In genomic region chr5:179233909-179234562, GRCh38 we compare ENCODE assay signal across 19 cellular contexts.
DNase-seq lines count a peak whose midpoint lies in the region; ATAC-seq and TF ChIP-seq lines count a peak whose summit lies in the region.
"Had no signal": no experiment of that assay in that cellular context is flagged by ENCODE, and none has a peak within 500 bp of the region (broad histone marks: within the 10 kb centered on the region; RNA-seq: fewer than 3 reads in every experiment).

No MANE protein-coding gene starts in this region.

- peak; percentile 40 for DNase-seq in activated CD8-positive, alpha-beta memory T cell treated with anti-CD3 and anti-CD28 coated beads for 24 hours
- DNase-seq in activated CD8-positive, alpha-beta memory T cell treated with anti-CD3 and anti-CD28 coated beads, Interleukin-2, amount 10 ng/mL, durations not matched to agents 7 days and 5 days = no peak
- DNase-seq in GM23338 (ENCODE audit: low spot score) = no peak
- DNase-seq in endodermal cell = peak; percentile 46
- DNase-seq in osteocyte (ENCODE audit: extremely low spot score, unreplicated experiment) = peak; percentile 79
- DNase-seq in esophagus muscularis mucosa (ENCODE audit: extremely low spot score) = no peak
- DNase-seq in glomerular visceral epithelial cell (ENCODE audit: extremely low spot score) = no peak
- DNase-seq: 8988T; CD8-positive, alpha-beta T cell; DMS79 treated with DMSO at 0.1 percent for 48 hours; KG1; NCI-H1436 treated with DMSO at 0.1 percent for 48 hours; NCI-H2081; NCI-H510A treated with DMSO at 0.1 percent for 48 hours; NCI-H82; PC-9 had no signal

- no peaks in the 10 kb centered on the region for H3K9me2 ChIP-seq in GM23338 (ENCODE audit: insufficient read depth)

- H3K27me3 Mint-ChIP-seq in activated CD8-positive, alpha-beta memory T cell treated with anti-CD3 and anti-CD28 coated beads, Interleukin-2, amount 10 ng/mL, durations not matched to agents 7 days and 5 days = no peaks in the 10 kb centered on the region
- peaks cover 6% of the 10 kb centered on the region for H3K27me3 Mint-ChIP-seq in GM23338 (ENCODE audit: insufficient read depth, low read depth, poor library complexity)
- H3K27me3 Mint-ChIP-seq in endodermal cell (ENCODE audit: insufficient read depth) = no peaks in the 10 kb centered on the region
- H3K27me3 Mint-ChIP-seq in osteocyte (ENCODE audit: unreplicated experiment) = no peaks in the 10 kb centered on the region

- no peaks in the 10 kb centered on the region for H3K4me1 Mint-ChIP-seq in activated CD8-positive, alpha-beta memory T cell treated with anti-CD3 and anti-CD28 coated beads, Interleukin-2, amount 10 ng/mL, durations not matched to agents 7 days and 5 days
- H3K4me1 Mint-ChIP-seq in GM23338 (peaks cover 23% of the 10 kb centered on the region), endodermal cell (peaks cover 15% of the 10 kb centered on the region), osteocyte (ENCODE audit: unreplicated experiment) (no peaks in the 10 kb centered on the region)

- no peak overlapping the region for H3K4me3 Mint-ChIP-seq in activated CD8-positive, alpha-beta memory T cell treated with anti-CD3 and anti-CD28 coated beads, Interleukin-2, amount 10 ng/mL, durations not matched to agents 7 days and 5 days
- H3K4me3 Mint-ChIP-seq in GM23338 (no peak overlapping the region), endodermal cell (no peak overlapping the region), osteocyte (ENCODE audit: unreplicated experiment) (no peak overlapping the region)
- H3K4me3 Mint-ChIP-seq: CD8-positive, alpha-beta T cell had no signal

- no peak for ATAC-seq in activated CD8-positive, alpha-beta memory T cell treated with anti-CD3 and anti-CD28 coated beads, Interleukin-2, amount 10 ng/mL, durations not matched to agents 7 days and 5 days
- ATAC-seq in GM23338 = no peak; the same call in 2 of the 3 replicates
- ATAC-seq in GM18873 (IDR thresholded peaks at IDR 0.05; ENCODE audit: low FRiP score, unreplicated experiment) = no peak
- ATAC-seq: CD8-positive, alpha-beta T cell; HepG2 had no signal

- H3F3A ChIP-seq in GM23338 (replicated peaks; ENCODE audit: low read depth) = no peaks in the 10 kb centered on the region

- H3K27ac ChIP-seq in GM23338 (ENCODE audit: low read depth) = no peak overlapping the region
- no peak overlapping the region for H3K27ac ChIP-seq in endodermal cell (ENCODE audit: low read depth, low read length)
- H3K27ac ChIP-seq in esophagus muscularis mucosa (replicated peaks in 1 of 4) = no peak overlapping the region
- H3K27ac ChIP-seq: BLaER1, PC-9 had no signal

- no peaks in the 10 kb centered on the region for H3K36me3 Mint-ChIP-seq in activated CD8-positive, alpha-beta memory T cell treated with anti-CD3 and anti-CD28 coated beads, Interleukin-2, amount 10 ng/mL, durations not matched to agents 7 days and 5 days
- H3K36me3 Mint-ChIP-seq in GM23338 (ENCODE audit: low read depth) (peaks cover 8% of the 10 kb centered on the region; the same call in 2 of the 3 replicates), endodermal cell (ENCODE audit: low read depth) (no peaks in the 10 kb centered on the region), osteocyte (ENCODE audit: unreplicated experiment) (no peaks in the 10 kb centered on the region)
- H3K36me3 Mint-ChIP-seq: CD8-positive, alpha-beta T cell had no signal

- H3K9ac ChIP-seq in endodermal cell (ENCODE audit: extremely low read depth, low read length, poor library complexity, severe bottlenecking) = no peak overlapping the region
- H3K9ac ChIP-seq: BLaER1 had no signal

- no peak overlapping the region for H3K4me2 ChIP-seq in GM23338
- H3K4me2 ChIP-seq: BLaER1, PC-9 had no signal

- H3K36me3 ChIP-seq in GM23338 (ENCODE audit: insufficient read depth) = no peaks in the 10 kb centered on the region
- H3K36me3 ChIP-seq in endodermal cell (ENCODE audit: control insufficient read depth, insufficient read depth, low read length) = no peaks in the 10 kb centered on the region
- no peaks in the 10 kb centered on the region for H3K36me3 ChIP-seq in esophagus muscularis mucosa
- H3K36me3 ChIP-seq: BLaER1 had no signal

- CTCF ChIA-PET in activated CD8-positive, alpha-beta memory T cell treated with anti-CD3 and anti-CD28 coated beads, Interleukin-2, amount 10 ng/mL, durations not matched to agents 7 days and 5 days (lab: Charles Lee) = no interaction called here

- no peak overlapping the region for H2AFZ ChIP-seq in GM23338
- H2AFZ ChIP-seq: PC-9 had no signal

- H3K27me3 ChIP-seq in GM23338 (ENCODE audit: insufficient read depth) (no peaks in the 10 kb centered on the region), endodermal cell (ENCODE audit: control insufficient read depth, insufficient read depth, low read length, poor library complexity, severe bottlenecking) (no peaks in the 10 kb centered on the region), esophagus muscularis mucosa (peaks cover 0 to 4% (median 0%) of the 10 kb centered on the region in 4 donors)
- H3K27me3 ChIP-seq: BLaER1 had no signal

- TF ChIP-seq POLR2A in esophagus muscularis mucosa (IDR thresholded peaks at IDR 0.05; ENCODE audit: low read depth) = no peak

- TF ChIP-seq EP300 in esophagus muscularis mucosa (IDR thresholded peaks at IDR 0.05) = no peak

- H3K9me3 ChIP-seq in endodermal cell (ENCODE audit: control insufficient read depth, low read length) = peaks cover 13% of the 10 kb centered on the region
- no peaks in the 10 kb centered on the region for H3K9me3 ChIP-seq in esophagus muscularis mucosa

- no peaks in the 10 kb centered on the region for H3K9me3 Mint-ChIP-seq in activated CD8-positive, alpha-beta memory T cell treated with anti-CD3 and anti-CD28 coated beads, Interleukin-2, amount 10 ng/mL, durations not matched to agents 7 days and 5 days (ENCODE audit: low read depth)
- H3K9me3 Mint-ChIP-seq in GM23338 = peaks cover 13% of the 10 kb centered on the region
- H3K9me3 Mint-ChIP-seq in endodermal cell = peaks cover 20% of the 10 kb centered on the region
- H3K9me3 Mint-ChIP-seq in osteocyte (ENCODE audit: unreplicated experiment) = peaks cover 23% of the 10 kb centered on the region
- H3K9me3 Mint-ChIP-seq: CD8-positive, alpha-beta T cell had no signal

- intact Hi-C loops in esophagus muscularis mucosa (cut with DNase I) = no loop called here

- no peak overlapping the region for H3K4me3 ChIP-seq in GM23338
- no peak overlapping the region for H3K4me3 ChIP-seq in endodermal cell (ENCODE audit: low read length)
- H3K4me3 ChIP-seq in esophagus muscularis mucosa = no peak overlapping the region
- H3K4me3 ChIP-seq: BLaER1, PC-9 had no signal

- no peak for TF ChIP-seq CTCF in GM23338 (conservative IDR thresholded peaks at IDR 0.05; ENCODE audit: low read depth in 2 of 2)
- TF ChIP-seq CTCF in endodermal cell (conservative IDR thresholded peaks at IDR 0.05) = no peak
- TF ChIP-seq CTCF in osteocyte (IDR thresholded peaks at IDR 0.05) = no peak
- TF ChIP-seq CTCF in esophagus muscularis mucosa (IDR thresholded peaks at IDR 0.05) = no peak

- H3K4me1 ChIP-seq in GM23338 (ENCODE audit: insufficient read depth) (peaks cover 5% of the 10 kb centered on the region; the same call in 1 of the 2 replicates), endodermal cell (ENCODE audit: control insufficient read depth, insufficient read depth, low read length) (no peaks in the 10 kb centered on the region), esophagus muscularis mucosa (no peaks in the 10 kb centered on the region)

- WGBS in endodermal cell (ENCODE audit: insufficient coverage in 1 of 2, insufficient read length in 1 of 2), 2 experiments = 85 to 88% methylated on average over 4 to 12 of the region's 12 CpGs
- 75% methylated on average over 12 of the region's 12 CpGs for WGBS in esophagus muscularis mucosa

- no peaks in the 10 kb centered on the region for H3K79me2 ChIP-seq in GM23338 (replicated peaks; ENCODE audit: insufficient read depth)

- no peak overlapping the region for H3K27ac Mint-ChIP-seq in activated CD8-positive, alpha-beta memory T cell treated with anti-CD3 and anti-CD28 coated beads, Interleukin-2, amount 10 ng/mL, durations not matched to agents 7 days and 5 days
- H3K27ac Mint-ChIP-seq in GM23338 (peak overlapping the region; percentile 65; the same call in 1 of the 2 replicates), endodermal cell (peak overlapping the region; percentile 35), osteocyte (ENCODE audit: unreplicated experiment) (no peak overlapping the region)
- H3K27ac Mint-ChIP-seq: CD8-positive, alpha-beta T cell had no signal

- H4K20me1 ChIP-seq in GM23338 (replicated peaks; ENCODE audit: insufficient read depth) = no peaks in the 10 kb centered on the region
- H4K20me1 ChIP-seq: BLaER1 had no signal

TF ChIP-seq in GM23338, 12 proteins besides CTCF, POLR2A, EP300 and RAD21 (continues in another document):
- TF ChIP-seq CREB1 (CRISPR knock-in tag; IDR thresholded peaks at IDR 0.05; ENCODE audit: low read depth) (no peak), STAT1 (IDR thresholded peaks at IDR 0.05; ENCODE audit: unreplicated experiment) (no peak), JUNB (IDR thresholded peaks at IDR 0.05; ENCODE audit: unreplicated experiment) (no peak), ZNF114 (CRISPR knock-in tag; IDR thresholded peaks at IDR 0.05) (no peak), EZH2phosphoT487 (IDR thresholded peaks at IDR 0.05; ENCODE audit: unreplicated experiment) (no peak)

Comparison
In these comparisons a context has a peak if more than half of its experiments do, and no peak if none do; other contexts are left out.
1. DNase-seq: peak in activated CD8-positive, alpha-beta memory T cell treated with anti-CD3 and anti-CD28 coated beads for 24 hours (single experiment), endodermal cell (single experiment) and osteocyte (single experiment); none in activated CD8-positive, alpha-beta memory T cell treated with anti-CD3 and anti-CD28 coated beads, Interleukin-2, amount 10 ng/mL, durations not matched to agents 7 days and 5 days (single experiment), GM23338 (single experiment), esophagus muscularis mucosa (single experiment) and glomerular visceral epithelial cell (single experiment).
2. H3K27ac Mint-ChIP-seq: peak in GM23338 (single experiment) and endodermal cell (single experiment); none in activated CD8-positive, alpha-beta memory T cell treated with anti-CD3 and anti-CD28 coated beads, Interleukin-2, amount 10 ng/mL, durations not matched to agents 7 days and 5 days (single experiment) and osteocyte (single experiment).